Comparison of ENCODE assay signal across 18 cellular contexts in the genomic region with DNA sequence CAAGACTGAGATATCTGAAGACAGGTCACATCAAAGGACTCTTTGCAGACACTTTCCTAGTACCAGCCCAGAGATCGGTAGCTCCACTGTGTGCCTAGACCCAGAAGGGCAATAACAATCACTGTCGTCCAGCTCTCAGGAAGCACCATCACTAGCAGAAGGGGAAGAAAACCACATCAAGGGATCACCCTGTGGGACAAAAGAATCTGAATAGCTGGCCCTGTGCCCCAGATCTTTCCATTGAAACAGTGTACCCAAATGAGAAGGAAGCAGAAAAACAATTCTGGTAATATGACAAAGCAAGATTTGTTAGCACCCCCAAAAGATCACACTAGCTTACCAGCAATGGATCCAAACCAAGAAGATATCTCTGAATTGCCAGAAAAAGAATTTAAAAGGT.
DNase-seq lines count a peak whose midpoint lies in the region; ATAC-seq, FAIRE-seq and TF ChIP-seq lines count a peak whose summit lies in the region.
"Had no signal": no experiment of that assay in that cellular context is flagged by ENCODE, and none has a peak within 500 bp of the region (broad histone marks: within the 10 kb centered on the region; RNA-seq: fewer than 3 reads in every experiment).

No MANE protein-coding gene starts in this region.

- no peak overlapping the region for H3K18ac ChIP-seq in H1 (ENCODE audit: extremely low read depth, low read length)

- H3K4me1 ChIP-seq in H1 (replicated peaks in 1 of 4; ENCODE audit: control insufficient read depth in 3 of 4, insufficient read depth in 4 of 4, low read length in 3 of 4) (no peaks in the 10 kb centered on the region), stomach (peaks cover 0 to 31% (median 7%) of the 10 kb centered on the region in 4 donors)
- H3K4me1 ChIP-seq: BLaER1 treated with 17β-estradiol and CSF1 and Interleukin-3, amounts not matched to agents 10 nM and 100 nM had no signal

- H3K4me1 Mint-ChIP-seq in Calu3 (ENCODE audit: low read depth, unreplicated experiment): peaks cover 53% of the 10 kb centered on the region
- H3K4me1 Mint-ChIP-seq in stimulated activated effector memory CD8-positive, alpha-beta T cell treated with anti-CD3 and anti-CD28 coated beads, Interleukin-12 subunit alpha, Interleukin-12 subunit beta, amount 100 ng/mL, for 72 hours: no peaks in the 10 kb centered on the region

- intact Hi-C loops in Calu3 (cut with micrococcal nuclease; ENCODE audit: unreplicated experiment) (loop anchor here (1.0 to 5.0 kb wide), 4 partner anchors 84 to 410 kb away; no protein-coding TSS in a partner anchor), stomach (cut with DNase I; ENCODE audit: low total_unique reads) (no loop called here)

- H3K23ac ChIP-seq in H1 (ENCODE audit: insufficient read length): no peak overlapping the region

- no peak overlapping the region for H4K8ac ChIP-seq in H1 (ENCODE audit: extremely low read depth, insufficient read depth, low read length)

- H2BK120ac ChIP-seq in H1 (replicated peaks; ENCODE audit: low read depth, low read length): no peak overlapping the region

- CTCF ChIA-PET in Calu3 (lab: Charles Lee): interaction anchor here (0.6 to 1.6 kb wide), 4 partner anchors 12 to 413 kb away, joined by 3 to 6 read pairs (median 4); no protein-coding TSS in a partner anchor
- CTCF ChIA-PET in H1 (lab: Charles Lee; ENCODE audit: partially characterized antibody): interaction anchor here (0.9 to 1.1 kb wide), 2 partner anchors 19 to 1135 kb away, joined by 3 read pairs; no protein-coding TSS in a partner anchor

- H3K56ac ChIP-seq in H1 (replicated peaks; ENCODE audit: insufficient read length, low read depth, low read length): no peak overlapping the region

- H2AK5ac ChIP-seq in H1 (ENCODE audit: low read depth, low read length): no peak overlapping the region

- no peaks in the 10 kb centered on the region for H3K23me2 ChIP-seq in H1 (ENCODE audit: low read depth, low read length)

- FAIRE-seq in H1 (lab: Jason Lieb, UNC): no peak
- FAIRE-seq: G401.6, GM12892, HTR-8/SVneo, K562 had no signal

- H3K14ac ChIP-seq in H1 (ENCODE audit: insufficient read length): no peak overlapping the region

- H3K9me3 Mint-ChIP-seq in Calu3 (ENCODE audit: low read depth, unreplicated experiment): peaks cover 14% of the 10 kb centered on the region
- H3K9me3 Mint-ChIP-seq in stimulated activated effector memory CD8-positive, alpha-beta T cell treated with anti-CD3 and anti-CD28 coated beads, Interleukin-12 subunit alpha, Interleukin-12 subunit beta, amount 100 ng/mL, for 72 hours: peaks cover 13% of the 10 kb centered on the region

- no peak overlapping the region for H3K27ac ChIP-seq in H1 (ENCODE audit: low read depth, low read length)
- peak overlapping the region in 3 of 5 donors; percentile 52 to 70 (median 60) for H3K27ac ChIP-seq in stomach
- H3K27ac ChIP-seq: BLaER1 treated with 17β-estradiol and CSF1 and Interleukin-3, amounts not matched to agents 10 nM and 100 nM had no signal

- H3K4me3 ChIP-seq in H1 (ENCODE audit: extremely low read depth in 1 of 4, insufficient read depth in 2 of 4, low read depth in 3 of 4, low read length in 4 of 4): no peak overlapping the region
- no peak overlapping the region for H3K4me3 ChIP-seq in stomach
- H3K4me3 ChIP-seq: BLaER1 treated with 17β-estradiol and CSF1 and Interleukin-3, amounts not matched to agents 10 nM and 100 nM; K562 had no signal

- H2BK5ac ChIP-seq in H1 (ENCODE audit: low read depth, low read length): no peak overlapping the region

- H3K36me3 Mint-ChIP-seq in Calu3 (ENCODE audit: insufficient read depth, unreplicated experiment): peaks cover 15% of the 10 kb centered on the region
- H3K36me3 Mint-ChIP-seq in stimulated activated effector memory CD8-positive, alpha-beta T cell treated with anti-CD3 and anti-CD28 coated beads, Interleukin-12 subunit alpha, Interleukin-12 subunit beta, amount 100 ng/mL, for 72 hours: no peaks in the 10 kb centered on the region
- H3K36me3 Mint-ChIP-seq: CD4-positive, CD25-positive, alpha-beta regulatory T cell had no signal

- H4K20me1 ChIP-seq in H1 (replicated peaks in 1 of 2; ENCODE audit: control insufficient read depth in 1 of 2, insufficient read depth in 2 of 2, low read length in 2 of 2): no peaks in the 10 kb centered on the region
- H4K20me1 ChIP-seq: BLaER1 treated with 17β-estradiol and CSF1 and Interleukin-3, amounts not matched to agents 10 nM and 100 nM had no signal

- H3K79me1 ChIP-seq in H1 (ENCODE audit: low read depth, low read length): no peaks in the 10 kb centered on the region

- no peak overlapping the region for H2BK20ac ChIP-seq in H1 (ENCODE audit: low read length)

- peak overlapping the region; percentile 69 for H3K4me3 Mint-ChIP-seq in Calu3 (ENCODE audit: low read depth, unreplicated experiment)
- no peak overlapping the region for H3K4me3 Mint-ChIP-seq in stimulated activated effector memory CD8-positive, alpha-beta T cell treated with anti-CD3 and anti-CD28 coated beads, Interleukin-12 subunit alpha, Interleukin-12 subunit beta, amount 100 ng/mL, for 72 hours
- H3K4me3 Mint-ChIP-seq: CD4-positive, CD25-positive, alpha-beta regulatory T cell had no signal

- H4K5ac ChIP-seq in H1 (ENCODE audit: insufficient read length, low read depth, low read length): no peak overlapping the region

- TF ChIP-seq CTCF in Calu3 (IDR thresholded peaks at IDR 0.05; ENCODE audit: unreplicated experiment): no peak
- no peak for TF ChIP-seq CTCF in H1 (IDR thresholded peaks at IDR 0.05; ENCODE audit: control extremely low read depth in 1 of 3, insufficient read depth in 1 of 3, low read depth in 1 of 3, low read length in 3 of 3)
- TF ChIP-seq CTCF in stomach (IDR thresholded peaks at IDR 0.05): no peak

- POLR2A ChIA-PET in H1 (lab: Charles Lee; ENCODE audit: partially characterized antibody): no interaction called here

- TF ChIP-seq POLR2A in H1 (IDR thresholded peaks at IDR 0.05; ENCODE audit: control extremely low read depth in 1 of 2, low read depth in 2 of 2, low read length in 2 of 2) (no peak), stomach (IDR thresholded peaks at IDR 0.05) (no peak), erythroblast (IDR thresholded peaks at IDR 0.05; ENCODE audit: low read length) (no peak)

- no peak for ATAC-seq in stimulated activated effector memory CD8-positive, alpha-beta T cell treated with anti-CD3 and anti-CD28 coated beads, Interleukin-12 subunit alpha, Interleukin-12 subunit beta, amount 100 ng/mL, for 72 hours
- ATAC-seq: K562 had no signal

- peak overlapping the region; percentile 97 for H3K27ac Mint-ChIP-seq in Calu3 (ENCODE audit: unreplicated experiment)
- no peak overlapping the region for H3K27ac Mint-ChIP-seq in stimulated activated effector memory CD8-positive, alpha-beta T cell treated with anti-CD3 and anti-CD28 coated beads, Interleukin-12 subunit alpha, Interleukin-12 subunit beta, amount 100 ng/mL, for 72 hours
- H3K27ac Mint-ChIP-seq: CD4-positive, CD25-positive, alpha-beta regulatory T cell had no signal

- no peak overlapping the region for H3K9ac ChIP-seq in H1 (replicated peaks in 1 of 4; ENCODE audit: extremely low read depth in 1 of 4, low read depth in 3 of 4, low read length in 3 of 4)
- H3K9ac ChIP-seq: BLaER1 treated with 17β-estradiol and CSF1 and Interleukin-3, amounts not matched to agents 10 nM and 100 nM had no signal

- WGBS in H1 (ENCODE audit: extremely low coverage in 1 of 2, insufficient coverage in 1 of 2, insufficient read length in 1 of 2, insufficient replicate concordance in 2 of 2, low coverage in 1 of 2, low lambda C conversion rate in 2 of 2, missing lambda C conversion rate in 1 of 2), 2 experiments: 81% methylated on average over 2 of the region's 2 CpGs; no CpG with 5 or more reads in 1 of the 2 experiments
- WGBS in stomach, 5 donors: 38 to 80% (median 70%) methylated on average over 2 of the region's 2 CpGs

- no peaks in the 10 kb centered on the region for H3K27me3 ChIP-seq in H1 (replicated peaks in 1 of 4; ENCODE audit: control insufficient read depth in 3 of 4, extremely low read depth in 1 of 4, insufficient read depth in 3 of 4, low read length in 3 of 4)
- no peaks in the 10 kb centered on the region for H3K27me3 ChIP-seq in stomach
- H3K27me3 ChIP-seq: BLaER1 treated with 17β-estradiol and CSF1 and Interleukin-3, amounts not matched to agents 10 nM and 100 nM had no signal

- H3K4ac ChIP-seq in H1 (replicated peaks; ENCODE audit: insufficient read length, low read depth, low read length): no peak overlapping the region

- no peaks in the 10 kb centered on the region for H3K27me3 Mint-ChIP-seq in Calu3 (ENCODE audit: unreplicated experiment)
- H3K27me3 Mint-ChIP-seq: CD4-positive, CD25-positive, alpha-beta regulatory T cell had no signal

- no peak overlapping the region for H2BK12ac ChIP-seq in H1 (ENCODE audit: low read depth, low read length)

- no peak for TF ChIP-seq EP300 in H1 (IDR thresholded peaks at IDR 0.05; ENCODE audit: borderline replicate concordance in 1 of 2, low read depth in 2 of 2, low read length in 2 of 2)
- no peak for TF ChIP-seq EP300 in stomach (IDR thresholded peaks at IDR 0.05)

- no peak overlapping the region for H4K91ac ChIP-seq in H1 (replicated peaks; ENCODE audit: insufficient read length, low read length)

- H3K9me3 ChIP-seq in H1 (ENCODE audit: insufficient read depth in 2 of 2, low read depth in 1 of 2, low read length in 1 of 2): peaks cover 22 to 33% of the 10 kb centered on the region in 2 experiments
- H3K9me3 ChIP-seq in stomach: peaks cover 6 to 28% (median 19%) of the 10 kb centered on the region in 4 donors

- no peak for TF ChIP-seq RAD21 in H1 (IDR thresholded peaks at IDR 0.05 in 1 of 2, conservative IDR thresholded peaks at IDR 0.05 in 1 of 2; ENCODE audit: low read depth in 2 of 2, low read length in 2 of 2)

- H3K79me2 ChIP-seq in H1 (ENCODE audit: control insufficient read depth in 1 of 2, insufficient read depth in 2 of 2, low read length in 2 of 2): no peaks in the 10 kb centered on the region

- H3K36me3 ChIP-seq in H1 (ENCODE audit: control insufficient read depth in 2 of 4, insufficient read depth in 4 of 4, low read length in 3 of 4): no peaks in the 10 kb centered on the region; a peak in 1 of 8 replicates
- H3K36me3 ChIP-seq in stomach: no peaks in the 10 kb centered on the region
- H3K36me3 ChIP-seq: BLaER1 treated with 17β-estradiol and CSF1 and Interleukin-3, amounts not matched to agents 10 nM and 100 nM had no signal

- H3K4me2 ChIP-seq in H1 (ENCODE audit: insufficient read depth in 1 of 2, low read depth in 2 of 2, low read length in 2 of 2): no peak overlapping the region
- H3K4me2 ChIP-seq: BLaER1 treated with 17β-estradiol and CSF1 and Interleukin-3, amounts not matched to agents 10 nM and 100 nM had no signal

- peak; percentile 62 for DNase-seq in Calu3
- peak; percentile 26 for DNase-seq in M059J (ENCODE audit: low read depth)
- DNase-seq in H1 (ENCODE audit: low read depth in 1 of 2, low spot score in 2 of 2): no peak
- no peak for DNase-seq in stomach
- DNase-seq in amygdala (lab: John Stamatoyannopoulos, UW): no peak
- DNase-seq in erythroblast (lab: John Stamatoyannopoulos, UW): no peak
- no peak for DNase-seq in ecto neural progenitor cell (ENCODE audit: low spot score)
- DNase-seq in stimulated activated effector memory CD8-positive, alpha-beta T cell treated with anti-CD3 and anti-CD28 coated beads, Interleukin-12 subunit alpha, Interleukin-12 subunit beta, amount 100 ng/mL, for 72 hours (ENCODE audit: low spot score in 2 of 2): no peak
- DNase-seq: 8988T; CD4-positive, CD25-positive, alpha-beta regulatory T cell; DMS79 treated with DMSO at 0.1 percent for 48 hours; EL; HCEC 1CT had no signal

- H2BK15ac ChIP-seq in H1 (ENCODE audit: low read length): no peak overlapping the region

- H2AFZ ChIP-seq in H1 (ENCODE audit: low read length): 0 out of 2 replicates have a peak overlapping the region, but pooled peaks have one; percentile 32

- BruUV-seq in Calu3 (replicated peaks; lab: Mats Ljungman, UMichigan): no TSS peak

Comparison
In these comparisons a context has a peak if more than half of its experiments do, and no peak if none do; other contexts are left out.
1. DNase-seq: peak in Calu3 (single experiment) and M059J (single experiment); none in H1 (0 of 2), stomach (single experiment), amygdala (0 of 56), erythroblast (0 of 2), ecto neural progenitor cell (single experiment) and stimulated activated effector memory CD8-positive, alpha-beta T cell treated with anti-CD3 and anti-CD28 coated beads, Interleukin-12 subunit alpha, Interleukin-12 subunit beta, amount 100 ng/mL, for 72 hours (0 of 2).